ENCODE assay signal across 18 cellular contexts in the genomic region with DNA sequence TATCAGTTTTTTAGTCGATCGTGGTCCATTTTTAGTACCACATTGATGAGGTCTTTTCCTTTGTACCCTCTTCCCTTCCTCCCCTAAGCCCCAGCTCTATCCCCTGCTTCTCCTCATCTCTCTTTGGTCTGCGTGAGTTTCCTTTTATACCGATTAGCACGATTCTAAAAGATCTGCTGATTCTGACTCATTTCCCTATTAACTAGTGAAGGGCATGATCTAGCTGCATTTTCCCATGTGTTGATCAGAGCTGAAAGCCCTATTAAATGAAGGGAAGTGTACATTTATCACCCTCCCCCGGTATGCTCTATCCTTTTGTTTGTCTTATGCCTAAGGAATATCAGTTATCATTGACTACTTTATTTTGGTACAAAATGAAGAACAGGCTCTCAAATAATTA.
A peak's percentile ranks its signal among the peaks of the same experiment; 100 is the strongest.
DNase-seq lines count a peak whose midpoint lies in the region; ATAC-seq lines count a peak whose summit lies in the region.
"Had no signal": no experiment of that assay in that cellular context is flagged by ENCODE, and none has a peak within 500 bp of the region (broad histone marks: within the 10 kb centered on the region; RNA-seq: fewer than 3 reads in every experiment).

No MANE protein-coding gene starts in this region.

- no peak overlapping the region for H2BK5ac ChIP-seq in mesenchymal stem cell (ENCODE audit: low read depth, low read length, poor library complexity, severe bottlenecking)

- intact Hi-C loops in right cardiac atrium (cut with DNase I), result no loop called here

- WGBS in mesenchymal stem cell, result 91% methylated on average over 5 of the region's 6 CpGs
- WGBS in right cardiac atrium, result 64% methylated on average over 6 of the region's 6 CpGs

- no peak overlapping the region for H2BK15ac ChIP-seq in mesenchymal stem cell (ENCODE audit: low read depth, poor library complexity, severe bottlenecking)

- no peak for ATAC-seq in right cardiac atrium
- ATAC-seq: CD8-positive, alpha-beta T cell; Panc1 had no signal

- H3K4me2 ChIP-seq in mesenchymal stem cell (ENCODE audit: low read length, poor library complexity, severe bottlenecking), result no peak overlapping the region
- H3K4me2 ChIP-seq: BLaER1 had no signal

- H3K4ac ChIP-seq in mesenchymal stem cell (ENCODE audit: low read depth in 1 of 2, low read length in 2 of 2), result no peak overlapping the region

- no peak overlapping the region for H4K91ac ChIP-seq in mesenchymal stem cell (ENCODE audit: low read length)

- no peaks in the 10 kb centered on the region for H3K79me1 ChIP-seq in mesenchymal stem cell (replicated peaks; ENCODE audit: low read length, poor library complexity, severe bottlenecking)

- H3K4me3 ChIP-seq in mesenchymal stem cell (ENCODE audit: insufficient read depth in 1 of 2, low read depth in 1 of 2, low read length in 2 of 2) (no peak overlapping the region), right cardiac atrium (ENCODE audit: low read length) (no peak overlapping the region)
- H3K4me3 ChIP-seq: BLaER1, GM12878, SK-N-MC had no signal

- H3K9me3 ChIP-seq in mesenchymal stem cell (ENCODE audit: control insufficient read depth, low read length) (no peaks in the 10 kb centered on the region), right cardiac atrium (ENCODE audit: control insufficient read depth, low read length) (no peaks in the 10 kb centered on the region)
- H3K9me3 ChIP-seq: BLaER1 had no signal

- H4K8ac ChIP-seq in mesenchymal stem cell (ENCODE audit: low read length), result no peak overlapping the region

- H3K14ac ChIP-seq in mesenchymal stem cell (ENCODE audit: low read length in 2 of 2), result no peak overlapping the region

- H2BK120ac ChIP-seq in mesenchymal stem cell (ENCODE audit: low read depth, low read length), result no peak overlapping the region

- H2AFZ ChIP-seq in mesenchymal stem cell (ENCODE audit: low read depth, low read length), result no peak overlapping the region

- H3K4me1 ChIP-seq in mesenchymal stem cell (ENCODE audit: control insufficient read depth, insufficient read depth, low read depth, low read length) (no peaks in the 10 kb centered on the region), right cardiac atrium (ENCODE audit: control insufficient read depth, insufficient read depth, low read length) (no peaks in the 10 kb centered on the region)
- H3K4me1 ChIP-seq: BLaER1 had no signal

- H3K9ac ChIP-seq in mesenchymal stem cell (ENCODE audit: low read length), result peak overlapping the region; percentile 16
- H3K9ac ChIP-seq: BLaER1 had no signal

- H3K27me3 ChIP-seq in mesenchymal stem cell (ENCODE audit: control insufficient read depth in 1 of 2, insufficient read depth in 1 of 2, low read length in 2 of 2) (no peaks in the 10 kb centered on the region), right cardiac atrium (ENCODE audit: control insufficient read depth, insufficient read depth) (no peaks in the 10 kb centered on the region)
- H3K27me3 ChIP-seq: BLaER1 had no signal

- H2AK5ac ChIP-seq in mesenchymal stem cell (ENCODE audit: low read length, severe bottlenecking), result no peak overlapping the region

- H2BK12ac ChIP-seq in mesenchymal stem cell (ENCODE audit: low read length in 2 of 2), result no peak overlapping the region

- no peak overlapping the region for H3K18ac ChIP-seq in mesenchymal stem cell (ENCODE audit: low read depth in 1 of 2, low read length in 2 of 2)

- H3K36me3 ChIP-seq in mesenchymal stem cell (ENCODE audit: control insufficient read depth in 1 of 2, insufficient read depth in 2 of 2, low read depth in 1 of 2, low read length in 2 of 2), result no peaks in the 10 kb centered on the region
- H3K36me3 ChIP-seq: BLaER1 had no signal

- no peak overlapping the region for H3K23ac ChIP-seq in mesenchymal stem cell (ENCODE audit: low read length in 2 of 2)

- H3K27ac ChIP-seq in mesenchymal stem cell (ENCODE audit: low read length, poor library complexity, severe bottlenecking), result no peak overlapping the region
- H3K27ac ChIP-seq in right cardiac atrium (ENCODE audit: low read length), result no peak overlapping the region
- H3K27ac ChIP-seq: 22Rv1, BLaER1, SK-N-MC had no signal

- DNase-seq in A172 (ENCODE audit: low spot score), result peak; percentile 18
- DNase-seq in HT1080 (ENCODE audit: low read depth), result peak; percentile 5
- DNase-seq in dermis microvascular lymphatic vessel endothelial cell (ENCODE audit: low read depth in 2 of 2), result peak; percentile 50 to 79
- no peak for DNase-seq in mesenchymal stem cell
- DNase-seq in activated naive CD4-positive, alpha-beta T cell treated with Interleukin-2 at 50 U/mL for 16 hours, result no peak
- DNase-seq in right cardiac atrium, result no peak
- no peak for DNase-seq in epidermal melanocyte (ENCODE audit: insufficient read length, low spot score)
- no peak for DNase-seq in NCI-H510A (lab: John Stamatoyannopoulos, UW)
- DNase-seq: CD8-positive, alpha-beta T cell; DMS79; NCI-H1436; NCI-H2029; NCI-H774 had no signal

Comparison
In these comparisons a context has a peak if more than half of its experiments do, and no peak if none do; other contexts are left out.
1. DNase-seq: peak in A172 (single experiment), HT1080 (single experiment) and dermis microvascular lymphatic vessel endothelial cell (2 of 2); none in mesenchymal stem cell (single experiment), activated naive CD4-positive, alpha-beta T cell treated with Interleukin-2 at 50 U/mL for 16 hours (single experiment), right cardiac atrium (0 of 3), epidermal melanocyte (single experiment) and NCI-H510A (single experiment).